Comparison of ENCODE assay signal across 8 cellular contexts in the genomic region with DNA sequence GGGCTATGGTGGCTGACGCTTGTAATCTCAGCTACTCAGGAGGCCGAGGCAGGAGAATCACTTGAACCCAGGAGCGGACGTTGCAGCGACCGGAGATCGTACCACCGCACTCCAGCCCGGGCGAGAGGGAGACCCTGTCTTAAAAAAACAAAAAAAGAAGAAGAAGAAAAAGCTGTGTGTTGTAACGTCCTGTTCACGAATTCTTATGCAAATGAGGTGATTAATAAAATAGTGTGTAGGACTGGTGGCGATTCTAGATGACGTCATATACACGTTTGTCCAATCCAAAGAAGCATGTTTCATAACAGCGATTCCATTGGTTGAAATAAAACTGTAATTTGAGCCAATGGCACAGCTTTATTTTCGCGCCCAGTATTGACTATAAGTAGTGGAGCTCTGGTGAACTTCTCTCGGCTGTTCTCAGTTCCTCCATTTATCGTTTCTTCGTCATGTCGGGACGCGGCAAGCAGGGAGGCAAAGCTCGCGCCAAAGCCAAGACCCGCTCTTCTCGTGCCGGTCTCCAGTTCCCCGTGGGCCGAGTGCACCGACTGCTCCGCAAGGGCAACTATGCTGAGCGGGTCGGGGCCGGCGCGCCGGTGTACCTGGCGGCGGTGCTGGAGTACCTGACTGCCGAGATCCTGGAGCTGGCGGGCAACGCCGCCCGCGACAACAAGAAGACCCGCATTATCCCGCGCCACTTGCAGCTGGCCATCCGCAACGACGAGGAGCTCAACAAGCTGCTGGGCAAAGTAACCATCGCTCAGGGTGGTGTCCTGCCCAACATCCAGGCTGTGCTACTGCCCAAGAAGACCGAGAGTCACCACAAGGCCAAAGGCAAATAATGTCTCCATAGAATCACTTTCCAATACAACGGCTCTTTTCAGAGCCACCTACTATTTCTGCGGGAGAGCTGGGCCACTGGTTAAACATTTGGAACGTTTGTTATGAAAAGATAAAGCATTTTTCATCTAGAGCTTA.
DNase-seq lines count a peak whose midpoint lies in the region; ATAC-seq and FAIRE-seq lines count a peak whose summit lies in the region.

No MANE protein-coding gene starts in this region.

- FAIRE-seq in colon (lab: Jason Lieb, UNC) = peak; percentile 78

- DNase-seq in AML-193 (lab: John Stamatoyannopoulos, UW) (peak; percentile 76 to 83), NCI-H2227 treated with DMSO at 0.1 percent for 48 hours (lab: John Stamatoyannopoulos, UW) (peak; percentile 97), kidney tubule cell (ENCODE audit: low spot score) (peak; percentile 95)
- peak; percentile 58 for DNase-seq in activated CD4-positive, CD25-positive, alpha-beta regulatory T cell treated with anti-CD3 and anti-CD28 coated beads, Interleukin-2, amount 50 U/mL, for 16 hours (ENCODE audit: low read depth, low spot score)
- peak; percentile 84 for DNase-seq in stimulated activated CD4-positive, alpha-beta T cell treated with anti-CD3 and anti-CD28 coated beads, Interleukin-1b, Interleukin-23, amount 100 ng/mL, for 48 hours

- ATAC-seq in GM19035 (IDR thresholded peaks at IDR 0.05; ENCODE audit: unreplicated experiment) (peak; percentile 62), HG03280 (IDR thresholded peaks at IDR 0.05; ENCODE audit: unreplicated experiment) (peak; percentile 57)

Comparison
In these comparisons a context has a peak if more than half of its experiments do, and no peak if none do; other contexts are left out.
1. Peak in every context shown above with its lines: DNase-seq and ATAC-seq.